Comparison of ENCODE assay signal across 15 cellular contexts in genomic region chr3:36166477-36166876, GRCh38.
A peak's percentile ranks its signal among the peaks of the same experiment; 100 is the strongest.
DNase-seq lines count a peak whose midpoint lies in the region; TF ChIP-seq lines count a peak whose summit lies in the region.
"Had no signal": no experiment of that assay in that cellular context is flagged by ENCODE, and none has a peak within 500 bp of the region (broad histone marks: within the 10 kb centered on the region; RNA-seq: fewer than 3 reads in every experiment).

No MANE protein-coding gene starts in this region.

- no peak overlapping the region for H3K4ac ChIP-seq in trophoblast cell (ENCODE audit: low read depth, low read length)

- H3K4me3 ChIP-seq in epithelial cell of proximal tubule (ENCODE audit: low read depth, low read length), result no peak overlapping the region
- H3K4me3 ChIP-seq in trophoblast cell (ENCODE audit: low read depth, low read length), result no peak overlapping the region
- H3K4me3 ChIP-seq: right lobe of liver, suprapubic skin had no signal

- H2AFZ ChIP-seq in trophoblast cell (ENCODE audit: insufficient read depth, low read length, poor library complexity), result no peak overlapping the region

- peaks cover 3% of the 10 kb centered on the region for H3K27me3 Mint-ChIP-seq in nephron progenitor cell (ENCODE audit: low read depth, poor library complexity)

- H3K27ac Mint-ChIP-seq in nephron progenitor cell, result no peak overlapping the region
- H3K27ac Mint-ChIP-seq: HFFc6 had no signal

- no peak overlapping the region for H3K4me2 ChIP-seq in trophoblast cell (ENCODE audit: low read length)

- H3K4me1 Mint-ChIP-seq in nephron progenitor cell, result no peaks in the 10 kb centered on the region

- WGBS in trophoblast cell (ENCODE audit: extremely low coverage, insufficient coverage, insufficient read length), result no CpG with 5 or more reads among the region's 3 CpGs

- no peaks in the 10 kb centered on the region for H3K36me3 Mint-ChIP-seq in nephron progenitor cell (ENCODE audit: low read depth)

- no peak overlapping the region for H4K91ac ChIP-seq in trophoblast cell (ENCODE audit: low read depth, low read length)

- no peak overlapping the region for H3K27ac ChIP-seq in trophoblast cell (ENCODE audit: low read depth, low read length)
- H3K27ac ChIP-seq: right lobe of liver, suprapubic skin had no signal

- H4K12ac ChIP-seq in trophoblast cell (ENCODE audit: low read depth, low read length), result no peak overlapping the region

- H2AK5ac ChIP-seq in trophoblast cell (ENCODE audit: low read length), result no peak overlapping the region

- H3K79me1 ChIP-seq in trophoblast cell (ENCODE audit: low read length), result no peaks in the 10 kb centered on the region

- H2BK5ac ChIP-seq in trophoblast cell (ENCODE audit: low read depth, low read length, poor library complexity), result no peak overlapping the region

- H3K14ac ChIP-seq in trophoblast cell (ENCODE audit: low read length), result no peak overlapping the region

- H3K4me1 ChIP-seq in trophoblast cell (ENCODE audit: control insufficient read depth in 1 of 2, insufficient read depth in 2 of 2, low read length in 2 of 2), result no peaks in the 10 kb centered on the region
- H3K4me1 ChIP-seq: right lobe of liver, suprapubic skin had no signal

- H3K9ac ChIP-seq in trophoblast cell (ENCODE audit: low read length), result no peak overlapping the region

- H3K36me3 ChIP-seq in trophoblast cell (ENCODE audit: control insufficient read depth in 1 of 2, insufficient read depth in 2 of 2, low read length in 2 of 2), result no peaks in the 10 kb centered on the region
- H3K36me3 ChIP-seq: right lobe of liver, suprapubic skin had no signal

- H3K18ac ChIP-seq in trophoblast cell (ENCODE audit: low read length), result no peak overlapping the region

- H3K9me3 ChIP-seq in trophoblast cell (ENCODE audit: insufficient read depth, low read depth, low read length), result no peaks in the 10 kb centered on the region
- H3K9me3 ChIP-seq: right lobe of liver, suprapubic skin had no signal

- no peaks in the 10 kb centered on the region for H3K79me2 ChIP-seq in trophoblast cell (ENCODE audit: control insufficient read depth, insufficient read depth, low read length, poor library complexity)

- H3K4me3 Mint-ChIP-seq in nephron progenitor cell, result no peak overlapping the region
- H3K4me3 Mint-ChIP-seq: HFFc6 had no signal

- TF ChIP-seq CTCF in epithelial cell of proximal tubule (conservative IDR thresholded peaks at IDR 0.05; ENCODE audit: low read depth, low read length), result no peak
- no peak for TF ChIP-seq CTCF in nephron progenitor cell (IDR thresholded peaks at IDR 0.05)

- no peak overlapping the region for H2BK12ac ChIP-seq in trophoblast cell (ENCODE audit: low read length)

- no peak overlapping the region for H3K23ac ChIP-seq in trophoblast cell (ENCODE audit: low read length)

- DNase-seq in GM04503 (ENCODE audit: low read depth), result peak; percentile 42
- DNase-seq in RKO (ENCODE audit: low spot score), result peak; percentile 42
- peak; percentile 65 for DNase-seq in epithelial cell of proximal tubule (ENCODE audit: low read depth)
- DNase-seq in trophoblast cell, result peak; percentile 8 to 33
- no peak for DNase-seq in activated naive CD4-positive, alpha-beta T cell treated with anti-CD3 and anti-CD28 coated beads, Interleukin-2, amount 50 U/mL, for 16 hours
- no peak for DNase-seq in nephron progenitor cell
- no peak for DNase-seq in NCI-H524 (lab: John Stamatoyannopoulos, UW)
- no peak for DNase-seq in T-helper 9 cell
- DNase-seq: activated CD4-positive, CD25-positive, alpha-beta regulatory T cell; activated T-cell treated with anti-CD3 and anti-CD28 coated beads, Interleukin-2, amount 50 U/mL, for 48 hours; HFFc6; Karpas-422; right lobe of liver; SHP77 treated with DMSO at 0.1 percent for 48 hours had no signal

- H4K8ac ChIP-seq in trophoblast cell (ENCODE audit: low read depth, low read length), result no peak overlapping the region

- no peaks in the 10 kb centered on the region for H3K9me3 Mint-ChIP-seq in nephron progenitor cell

- no peak overlapping the region for H2BK120ac ChIP-seq in trophoblast cell (ENCODE audit: insufficient read depth, low read length, poor library complexity)

- no peaks in the 10 kb centered on the region for H3K27me3 ChIP-seq in trophoblast cell (ENCODE audit: insufficient read depth, low read length)
- H3K27me3 ChIP-seq: right lobe of liver, suprapubic skin had no signal

Comparison
In these comparisons a context has a peak if more than half of its experiments do, and no peak if none do; other contexts are left out.
1. DNase-seq: peak in GM04503 (single experiment), RKO (single experiment), epithelial cell of proximal tubule (single experiment) and trophoblast cell (2 of 2); none in activated naive CD4-positive, alpha-beta T cell treated with anti-CD3 and anti-CD28 coated beads, Interleukin-2, amount 50 U/mL, for 16 hours (single experiment), nephron progenitor cell (single experiment), NCI-H524 (0 of 2) and T-helper 9 cell (single experiment).